8 cellular contexts compared by ENCODE assay signal in genomic region chr7:129948877-129949291, GRCh38. TPM values are rescaled to one million over a fixed set of nuclear protein-coding genes. Genes with fewer than 3 reads are reported as not detected.
DNase-seq lines count a peak whose midpoint lies in the region; ATAC-seq and TF ChIP-seq lines count a peak whose summit lies in the region.

No MANE protein-coding gene starts in this region.

- DNase-seq in GDM1 (lab: John Stamatoyannopoulos, UW) (peak; percentile 71), HCT116 (ENCODE audit: low read depth, low spot score) (peak; percentile 86), NCI-H1048 (lab: John Stamatoyannopoulos, UW) (peak; percentile 60), T-helper 2 cell (peak; percentile 50 to 91 (median 75)), ascending aorta (ENCODE audit: low spot score in 2 of 2) (peak; percentile 79 to 93), hepatic stellate cell (ENCODE audit: low spot score) (peak; percentile 86), putamen (ENCODE audit: low spot score) (peak; percentile 89), vagina (ENCODE audit: extremely low spot score in 2 of 2) (peak in 1 of 2 donors; percentile 96)

- H3K36me3 ChIP-seq in HCT116 (ENCODE audit: control insufficient read depth in 1 of 2, insufficient read depth in 2 of 2, low read length in 2 of 2) (peaks cover 3 to 6% of the 10 kb centered on the region in 2 experiments; a peak in 2 of 4 replicates), ascending aorta (no peaks in the 10 kb centered on the region), vagina (no peaks in the 10 kb centered on the region)

- no peak for TF ChIP-seq CTCF in HCT116 (IDR thresholded peaks at IDR 0.05 in 2 of 3, conservative IDR thresholded peaks at IDR 0.05 in 1 of 3; ENCODE audit: borderline replicate concordance in 1 of 3, insufficient read depth in 1 of 3, low read depth in 2 of 3, low read length in 2 of 3)
- TF ChIP-seq CTCF in ascending aorta (IDR thresholded peaks at IDR 0.05) = no peak
- TF ChIP-seq CTCF in vagina (IDR thresholded peaks at IDR 0.05) = no peak

- TF ChIP-seq POLR2A in HCT116 (IDR thresholded peaks at IDR 0.05; ENCODE audit: borderline replicate concordance, extremely low read depth, insufficient read depth, insufficient read length) (no peak), vagina (IDR thresholded peaks at IDR 0.05) (no peak)

- H3K27ac ChIP-seq in HCT116 (ENCODE audit: low read depth, low read length) (peak overlapping the region; percentile 81), ascending aorta (peak overlapping the region; percentile 91), vagina (peak overlapping the region; percentile 99)

- TF ChIP-seq RAD21 in HCT116 (IDR thresholded peaks at IDR 0.05; ENCODE audit: low read depth) = peak; percentile 37; the same call in 1 of the 2 replicates

- peak overlapping the region; percentile 77 to 87 for H3K4me3 ChIP-seq in HCT116 (replicated peaks in 1 of 2; ENCODE audit: low read depth in 1 of 2, low read length in 2 of 2)
- peak overlapping the region; percentile 80 to 92 for H3K4me3 ChIP-seq in ascending aorta
- H3K4me3 ChIP-seq in vagina = peak overlapping the region; percentile 69 to 92

- H3K4me1 ChIP-seq in HCT116 (ENCODE audit: control insufficient read depth in 1 of 2, insufficient read depth in 2 of 2, low read length in 2 of 2) (peaks cover 44 to 48% of the 10 kb centered on the region in 2 experiments), ascending aorta (peaks cover 8 to 27% of the 10 kb centered on the region in 2 donors), vagina (peaks cover 45% of the 10 kb centered on the region)

- H3K27me3 ChIP-seq in HCT116 (ENCODE audit: insufficient read depth, low read length) = no peaks in the 10 kb centered on the region
- no peaks in the 10 kb centered on the region for H3K27me3 ChIP-seq in ascending aorta
- no peaks in the 10 kb centered on the region for H3K27me3 ChIP-seq in vagina

- H4K20me1 ChIP-seq in HCT116 (ENCODE audit: insufficient read depth) = peaks cover 15% of the 10 kb centered on the region

- CTCF ChIA-PET in HCT116 (lab: Charles Lee) = interaction anchor here (0.7 to 1.9 kb wide), 3 partner anchors 61 to 125 kb away, joined by 3 to 8 read pairs (median 4); no protein-coding TSS in a partner anchor

- no TSS peak for BruUV-seq in HCT116 (replicated peaks; lab: Mats Ljungman, UMichigan)

- H3K9me3 ChIP-seq in HCT116 (ENCODE audit: control insufficient read depth in 1 of 2, insufficient read depth in 1 of 2, low read depth in 1 of 2, low read length in 2 of 2) (no peaks in the 10 kb centered on the region), ascending aorta (no peaks in the 10 kb centered on the region), vagina (no peaks in the 10 kb centered on the region)

- POLR2A ChIA-PET in HCT116 (lab: Charles Lee) = interaction anchor here (0.6 to 1.7 kb wide), 7 partner anchors 10 to 173 kb away, joined by 3 to 12 read pairs (median 3); no protein-coding TSS in a partner anchor

- peak overlapping the region; percentile 89 for H3K9ac ChIP-seq in HCT116 (ENCODE audit: low read length)

- intact Hi-C loops in HCT116 (cut with micrococcal nuclease) = loop anchor here (1.0 to 5.0 kb wide), 2 partner anchors 61 to 337 kb away; partner anchors contain the start of gene NRF1
- intact Hi-C loops in ascending aorta (cut with DNase I) = loop anchor here (2.0 kb wide), 1 partner anchor 84 kb away; no protein-coding TSS in a partner anchor
- intact Hi-C loops in vagina (cut with DNase I) = no loop called here

- H3K9me2 ChIP-seq in HCT116 (ENCODE audit: insufficient read depth) = no peaks in the 10 kb centered on the region

- RAD21 ChIA-PET in HCT116 (lab: Charles Lee; ENCODE audit: low non-redundant PET in 1 of 2, low total read pairs in 2 of 2, uncharacterized antibody in 2 of 2, unreplicated experiment in 2 of 2) = no interaction called here

- H2AFZ ChIP-seq in HCT116 (ENCODE audit: low read depth, low read length, poor library complexity, severe bottlenecking) = no peak overlapping the region

- peaks cover 89% of the 10 kb centered on the region for H3K79me2 ChIP-seq in HCT116 (ENCODE audit: insufficient read depth, low read length)

- peak overlapping the region; percentile 88 for H3K4me2 ChIP-seq in HCT116 (ENCODE audit: low read length)

- peak; percentile 77 for ATAC-seq in HCT116

TF ChIP-seq in HCT116, 20 proteins besides CTCF, POLR2A, EP300 and RAD21:
- TF ChIP-seq, protein P1, sequence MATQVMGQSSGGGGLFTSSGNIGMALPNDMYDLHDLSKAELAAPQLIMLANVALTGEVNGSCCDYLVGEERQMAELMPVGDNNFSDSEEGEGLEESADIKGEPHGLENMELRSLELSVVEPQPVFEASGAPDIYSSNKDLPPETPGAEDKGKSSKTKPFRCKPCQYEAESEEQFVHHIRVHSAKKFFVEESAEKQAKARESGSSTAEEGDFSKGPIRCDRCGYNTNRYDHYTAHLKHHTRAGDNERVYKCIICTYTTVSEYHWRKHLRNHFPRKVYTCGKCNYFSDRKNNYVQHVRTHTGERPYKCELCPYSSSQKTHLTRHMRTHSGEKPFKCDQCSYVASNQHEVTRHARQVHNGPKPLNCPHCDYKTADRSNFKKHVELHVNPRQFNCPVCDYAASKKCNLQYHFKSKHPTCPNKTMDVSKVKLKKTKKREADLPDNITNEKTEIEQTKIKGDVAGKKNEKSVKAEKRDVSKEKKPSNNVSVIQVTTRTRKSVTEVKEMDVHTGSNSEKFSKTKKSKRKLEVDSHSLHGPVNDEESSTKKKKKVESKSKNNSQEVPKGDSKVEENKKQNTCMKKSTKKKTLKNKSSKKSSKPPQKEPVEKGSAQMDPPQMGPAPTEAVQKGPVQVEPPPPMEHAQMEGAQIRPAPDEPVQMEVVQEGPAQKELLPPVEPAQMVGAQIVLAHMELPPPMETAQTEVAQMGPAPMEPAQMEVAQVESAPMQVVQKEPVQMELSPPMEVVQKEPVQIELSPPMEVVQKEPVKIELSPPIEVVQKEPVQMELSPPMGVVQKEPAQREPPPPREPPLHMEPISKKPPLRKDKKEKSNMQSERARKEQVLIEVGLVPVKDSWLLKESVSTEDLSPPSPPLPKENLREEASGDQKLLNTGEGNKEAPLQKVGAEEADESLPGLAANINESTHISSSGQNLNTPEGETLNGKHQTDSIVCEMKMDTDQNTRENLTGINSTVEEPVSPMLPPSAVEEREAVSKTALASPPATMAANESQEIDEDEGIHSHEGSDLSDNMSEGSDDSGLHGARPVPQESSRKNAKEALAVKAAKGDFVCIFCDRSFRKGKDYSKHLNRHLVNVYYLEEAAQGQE (IDR thresholded peaks at IDR 0.05; ENCODE audit: low read depth) = no peak
- no peak for TF ChIP-seq TCF7L2 (IDR thresholded peaks at IDR 0.05; ENCODE audit: borderline replicate concordance, extremely low read depth, insufficient read depth, insufficient read length)
- TF ChIP-seq EZH2phosphoT487 (IDR thresholded peaks at IDR 0.05; ENCODE audit: borderline replicate concordance) = no peak
- no peak for TF ChIP-seq ZNF274 (IDR thresholded peaks at IDR 0.05; ENCODE audit: low read depth, low read length)
- TF ChIP-seq CEBPB (IDR thresholded peaks at IDR 0.05; ENCODE audit: low read depth) = peak; percentile 50
- peak; percentile 90 for TF ChIP-seq SIN3A (IDR thresholded peaks at IDR 0.05; ENCODE audit: low read depth)
- TF ChIP-seq, protein P2, sequence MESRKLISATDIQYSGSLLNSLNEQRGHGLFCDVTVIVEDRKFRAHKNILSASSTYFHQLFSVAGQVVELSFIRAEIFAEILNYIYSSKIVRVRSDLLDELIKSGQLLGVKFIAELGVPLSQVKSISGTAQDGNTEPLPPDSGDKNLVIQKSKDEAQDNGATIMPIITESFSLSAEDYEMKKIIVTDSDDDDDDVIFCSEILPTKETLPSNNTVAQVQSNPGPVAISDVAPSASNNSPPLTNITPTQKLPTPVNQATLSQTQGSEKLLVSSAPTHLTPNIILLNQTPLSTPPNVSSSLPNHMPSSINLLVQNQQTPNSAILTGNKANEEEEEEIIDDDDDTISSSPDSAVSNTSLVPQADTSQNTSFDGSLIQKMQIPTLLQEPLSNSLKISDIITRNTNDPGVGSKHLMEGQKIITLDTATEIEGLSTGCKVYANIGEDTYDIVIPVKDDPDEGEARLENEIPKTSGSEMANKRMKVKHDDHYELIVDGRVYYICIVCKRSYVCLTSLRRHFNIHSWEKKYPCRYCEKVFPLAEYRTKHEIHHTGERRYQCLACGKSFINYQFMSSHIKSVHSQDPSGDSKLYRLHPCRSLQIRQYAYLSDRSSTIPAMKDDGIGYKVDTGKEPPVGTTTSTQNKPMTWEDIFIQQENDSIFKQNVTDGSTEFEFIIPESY (IDR thresholded peaks at IDR 0.05; ENCODE audit: extremely low read depth, insufficient replicate concordance, low read length) = no peak
- TF ChIP-seq FOSL1 (IDR thresholded peaks at IDR 0.05; ENCODE audit: low read depth) = peak; percentile 4; the same call in 1 of the 2 replicates
- no peak for TF ChIP-seq ZFX (IDR thresholded peaks at IDR 0.05)
- TF ChIP-seq, protein P3, sequence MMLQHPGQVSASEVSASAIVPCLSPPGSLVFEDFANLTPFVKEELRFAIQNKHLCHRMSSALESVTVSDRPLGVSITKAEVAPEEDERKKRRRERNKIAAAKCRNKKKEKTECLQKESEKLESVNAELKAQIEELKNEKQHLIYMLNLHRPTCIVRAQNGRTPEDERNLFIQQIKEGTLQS (IDR thresholded peaks at IDR 0.05) = no peak
- peak; percentile 77; the same call in 1 of the 2 replicates for TF ChIP-seq ELF1 (IDR thresholded peaks at IDR 0.05; ENCODE audit: borderline replicate concordance, low read depth)
- TF ChIP-seq SRF (IDR thresholded peaks at IDR 0.05; ENCODE audit: low read depth) = 0 out of 2 replicates have a peak, but pooled peaks have one; percentile 21
- TF ChIP-seq JUND (IDR thresholded peaks at IDR 0.05) = peak; percentile 21; the same call in 1 of the 2 replicates
- peak; percentile 43; the same call in 1 of the 2 replicates for TF ChIP-seq POLR2AphosphoS5 (IDR thresholded peaks at IDR 0.05; ENCODE audit: low read depth, low read length)
- TF ChIP-seq EZH2 (IDR thresholded peaks at IDR 0.05) = no peak
- TF ChIP-seq EGR1 (IDR thresholded peaks at IDR 0.05; ENCODE audit: low read depth) = no peak
- TF ChIP-seq YY1 (IDR thresholded peaks at IDR 0.05; ENCODE audit: extremely low read depth, insufficient replicate concordance, low read depth, low read length) = no peak
- no peak for TF ChIP-seq CBX3 (IDR thresholded peaks at IDR 0.05; ENCODE audit: low read depth)
- peak; percentile 81 for TF ChIP-seq SP1 (IDR thresholded peaks at IDR 0.05; ENCODE audit: low read depth)
- TF ChIP-seq, protein P4, sequence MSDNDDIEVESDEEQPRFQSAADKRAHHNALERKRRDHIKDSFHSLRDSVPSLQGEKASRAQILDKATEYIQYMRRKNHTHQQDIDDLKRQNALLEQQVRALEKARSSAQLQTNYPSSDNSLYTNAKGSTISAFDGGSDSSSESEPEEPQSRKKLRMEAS (IDR thresholded peaks at IDR 0.05) = peak; percentile 65
TF ChIP-seq in HCT116: peak in this region for 9.

RNA-seq across cellular contexts. Expression of gene UBE2H, which starts 3.9 kb away (rescaled TPM):
- total RNA-seq in HCT116 (2021; ENCODE audit: unreplicated experiment) (117 TPM), ascending aorta (83.9 TPM), vagina (68.5 TPM)
- 52.7 and 54.2 TPM in 2 replicates for polyA plus RNA-seq in HCT116 (2012)
